In the genomic region with DNA sequence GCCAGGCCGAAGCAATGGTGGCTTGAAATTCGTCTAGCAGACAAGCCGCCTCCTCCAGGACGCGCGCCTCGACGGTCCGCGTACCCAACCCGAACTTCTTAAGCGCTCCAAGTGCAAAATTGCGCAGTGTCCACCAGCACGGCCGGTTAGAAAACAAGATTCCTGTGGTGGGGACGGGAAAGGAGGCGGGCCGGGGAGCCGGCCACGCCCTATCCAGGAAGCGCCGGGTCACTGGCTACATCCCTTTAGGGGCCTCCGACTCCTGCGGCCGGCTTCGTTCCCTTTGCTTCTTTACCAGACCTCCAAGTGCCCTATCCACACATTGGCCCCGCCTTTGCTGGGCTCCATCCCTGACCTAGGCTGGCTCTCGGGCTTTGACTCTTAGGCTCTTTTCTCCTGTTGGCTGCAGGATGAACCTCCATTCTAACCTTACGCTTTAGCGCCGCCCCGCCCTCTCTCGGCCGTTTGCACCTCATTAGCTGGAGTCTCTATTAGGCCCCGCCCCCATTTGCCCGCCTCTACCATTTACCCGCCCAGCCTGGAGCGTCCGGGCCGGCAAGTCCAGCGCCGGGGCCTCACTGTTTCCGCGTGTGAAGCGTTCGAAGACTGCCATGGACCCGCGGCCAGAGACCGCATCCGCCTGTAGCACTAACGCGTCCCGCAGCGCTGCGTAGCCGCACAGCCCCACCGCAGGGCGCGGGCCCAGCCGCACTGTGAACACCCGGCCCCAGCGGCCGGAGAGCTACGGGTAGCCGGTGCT, we compare ENCODE assay signal across 8 cellular contexts. TPM values are rescaled to one million over a fixed set of nuclear protein-coding genes. Genes with fewer than 3 reads are reported as not detected.
A peak's percentile ranks its signal among the peaks of the same experiment; 100 is the strongest.
DNase-seq lines count a peak whose midpoint lies in the region; ATAC-seq, FAIRE-seq and TF ChIP-seq lines count a peak whose summit lies in the region.
"Not testable (repeated sequence)": the region's sequence is repeated elsewhere in the genome, so short reads cannot be mapped to it uniquely, and the experiment has no call there.

No MANE protein-coding gene starts in this region.

- not testable (repeated sequence) for H3K36me3 Mint-ChIP-seq in neural progenitor cell

- H3K79me2 ChIP-seq in neural progenitor cell (ENCODE audit: low read depth) = peaks cover 20% of the 10 kb centered on the region

- FAIRE-seq in bronchial epithelial cell (lab: Jason Lieb, UNC) = peak; percentile 32

- H3K4me1 ChIP-seq in neural progenitor cell (peaks cover 28% of the 10 kb centered on the region), tibial artery (peaks cover 7 to 70% (median 52%) of the 10 kb centered on the region in 4 donors)

- peaks cover 59% of the 10 kb centered on the region for H3K4me1 Mint-ChIP-seq in neural progenitor cell

- intact Hi-C loops in left ventricle myocardium superior (cut with micrococcal nuclease); tibial artery (cut with DNase I; ENCODE audit: low total_unique reads): not testable (repeated sequence)

- H3K9me3 ChIP-seq in neural progenitor cell (ENCODE audit: low read depth); tibial artery: not testable (repeated sequence)

- H3K4me3 Mint-ChIP-seq in neural progenitor cell = peak overlapping the region; percentile 91

- peaks cover 15% of the 10 kb centered on the region for H3K27me3 Mint-ChIP-seq in neural progenitor cell (ENCODE audit: insufficient read depth, low read depth)

- H3K4me3 ChIP-seq in bronchial epithelial cell (ENCODE audit: low read depth, low read length) = peak overlapping the region; percentile 43
- peak overlapping the region; percentile 45 for H3K4me3 ChIP-seq in neural progenitor cell
- peak overlapping the region; percentile 51 to 57 for H3K4me3 ChIP-seq in tibial artery

- H3F3A ChIP-seq in neural progenitor cell (ENCODE audit: low read depth) = peaks cover 40% of the 10 kb centered on the region

- peak overlapping the region; percentile 93 for H3K27ac Mint-ChIP-seq in neural progenitor cell

- not testable (repeated sequence) for H3K9me3 Mint-ChIP-seq in neural progenitor cell

- DNase-seq in GM04504 (ENCODE audit: low read depth) = peak; percentile 57
- peak; percentile 66 for DNase-seq in NCI-H345 (lab: John Stamatoyannopoulos, UW)
- DNase-seq in bronchial epithelial cell (ENCODE audit: low read depth) = peak; percentile 58
- peak; percentile 91 for DNase-seq in left ventricle myocardium superior
- peak; percentile 90 for DNase-seq in neural progenitor cell (ENCODE audit: low spot score)
- DNase-seq in tibial artery = peak; percentile 81 to 94

- H3K4me2 ChIP-seq in neural progenitor cell = peak overlapping the region; percentile 80

- H3K9ac ChIP-seq in neural progenitor cell = not testable (repeated sequence)

- H4K20me1 ChIP-seq in neural progenitor cell (ENCODE audit: low read depth) = peaks cover 43% of the 10 kb centered on the region

- H2AFZ ChIP-seq in neural progenitor cell (replicated peaks) = not testable (repeated sequence)

- peak; percentile 66 for ATAC-seq in HG02840 (IDR thresholded peaks at IDR 0.05; ENCODE audit: low FRiP score, unreplicated experiment)
- ATAC-seq in activated CD4-positive, CD25-positive, alpha-beta regulatory T cell treated with anti-CD3 and anti-CD28 coated beads, Interleukin-2, amount 50 U/mL, for 24 hours = peak; percentile 82 to 85
- peak; percentile 89 for ATAC-seq in left ventricle myocardium superior

- not testable (repeated sequence) for H3K27me3 ChIP-seq in bronchial epithelial cell (ENCODE audit: control insufficient read depth, insufficient read depth, low read length); tibial artery
- H3K27me3 ChIP-seq in neural progenitor cell = peaks cover 19% of the 10 kb centered on the region

- H3K36me3 ChIP-seq in bronchial epithelial cell (ENCODE audit: control insufficient read depth, insufficient read depth, low read length) (peaks cover 12% of the 10 kb centered on the region), tibial artery (peaks cover 11 to 22% (median 21%) of the 10 kb centered on the region in 3 donors)
- H3K36me3 ChIP-seq in neural progenitor cell = not testable (repeated sequence)

- not testable (repeated sequence) for TF ChIP-seq CTCF in bronchial epithelial cell (IDR thresholded peaks at IDR 0.05; ENCODE audit: insufficient read depth, low read length, severe bottlenecking); neural progenitor cell (IDR thresholded peaks at IDR 0.05)
- peak; percentile 13 to 31 for TF ChIP-seq CTCF in tibial artery (IDR thresholded peaks at IDR 0.05)

- not testable (repeated sequence) for H3K27ac ChIP-seq in neural progenitor cell
- H3K27ac ChIP-seq in tibial artery = peak overlapping the region; percentile 67 to 72

RNA-seq across cellular contexts. Expression of gene EGLN2, which starts 11.8 kb away (rescaled TPM):
- 86.1 and 91.1 TPM in 2 replicates for total RNA-seq in bronchial epithelial cell
- total RNA-seq in left ventricle myocardium superior = 65.5 TPM
- 27.0 and 97.3 TPM in 2 replicates for total RNA-seq in neural progenitor cell (ENCODE audit: low replicate concordance)

RNA-seq across cellular contexts. Expression of gene RAB4B, which starts 32.8 kb away (rescaled TPM):
- total RNA-seq in bronchial epithelial cell (7.9 and 9.2 TPM in 2 replicates), left ventricle myocardium superior (10.1 TPM), neural progenitor cell (ENCODE audit: low replicate concordance) (12.9 and 27.0 TPM in 2 replicates)

RNA-seq across cellular contexts. Expression of gene MIA, which starts 35.5 kb away (rescaled TPM):
- total RNA-seq in bronchial epithelial cell = 0.26 and 1.6 TPM in 2 replicates
- total RNA-seq in left ventricle myocardium superior = 1.1 TPM
- total RNA-seq in neural progenitor cell (ENCODE audit: low replicate concordance) = not detected in 2 replicates

RNA-seq across cellular contexts. Expression of gene CYP2A6, which starts 39.4 kb away (rescaled TPM):
- not detected in 2 replicates for total RNA-seq in bronchial epithelial cell
- total RNA-seq in left ventricle myocardium superior = not detected
- not detected in 2 replicates for total RNA-seq in neural progenitor cell (ENCODE audit: low replicate concordance)

RNA-seq across cellular contexts. Expression of gene SNRPA, which starts 59.8 kb away (rescaled TPM):
- total RNA-seq in bronchial epithelial cell (19.5 and 30.3 TPM in 2 replicates), left ventricle myocardium superior (41.6 TPM), neural progenitor cell (ENCODE audit: low replicate concordance) (112 and 179 TPM in 2 replicates)
